In the genomic region with DNA sequence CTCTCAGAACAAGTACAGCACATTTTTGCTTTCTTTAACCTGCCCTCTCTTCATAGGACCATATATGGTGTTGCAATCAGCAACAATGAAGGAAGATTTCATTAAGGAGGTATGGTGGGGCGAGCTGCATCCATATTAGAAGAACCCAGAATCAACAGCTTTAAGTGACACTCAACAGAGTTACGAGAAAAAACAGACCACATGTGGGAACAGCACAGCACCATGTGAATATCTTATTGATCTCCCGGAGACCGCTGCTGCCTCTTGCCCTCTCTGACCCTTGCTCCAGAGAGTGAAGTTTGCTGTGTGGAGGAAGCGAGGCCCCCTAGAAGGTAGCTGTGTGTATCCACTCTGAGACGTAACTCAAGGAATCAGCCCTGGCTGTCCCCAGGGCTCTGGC, we compare ENCODE assay signal across 22 cellular contexts. TPM values are rescaled to one million over a fixed set of nuclear protein-coding genes. Genes with fewer than 3 reads are reported as not detected.
DNase-seq lines count a peak whose midpoint lies in the region; ATAC-seq and TF ChIP-seq lines count a peak whose summit lies in the region.
"Had no signal": no experiment of that assay in that cellular context is flagged by ENCODE, and none has a peak within 500 bp of the region (broad histone marks: within the 10 kb centered on the region; RNA-seq: fewer than 3 reads in every experiment).

No MANE protein-coding gene starts in this region.

- no peak for ATAC-seq in activated CD4-positive, alpha-beta T cell treated with anti-CD3 and anti-CD28 coated beads for 36 hours
- no peak for ATAC-seq in GM21723 (IDR thresholded peaks at IDR 0.05; ENCODE audit: unreplicated experiment)
- no peak for ATAC-seq in activated CD4-positive, CD25-positive, alpha-beta regulatory T cell treated with anti-CD3 and anti-CD28 coated beads, Interleukin-2, amount 50 U/mL, for 24 hours
- ATAC-seq: A549, GM12878 had no signal

- no peaks in the 10 kb centered on the region for H4K20me1 ChIP-seq in BLaER1

- peaks cover 78% of the 10 kb centered on the region for H3K36me3 ChIP-seq in BLaER1
- H3K36me3 ChIP-seq in mesenchymal stem cell (ENCODE audit: control insufficient read depth in 1 of 2, insufficient read depth in 2 of 2, low read depth in 1 of 2, low read length in 2 of 2): peaks cover 43 to 52% of the 10 kb centered on the region in 2 experiments

- no peak for TF ChIP-seq POLR2A in erythroblast (IDR thresholded peaks at IDR 0.05; ENCODE audit: low read length)

- 54% methylated on average over 6 of the region's 6 CpGs for WGBS in mesenchymal stem cell

- peaks cover 7% of the 10 kb centered on the region for H3K4me1 Mint-ChIP-seq in activated CD4-positive, alpha-beta T cell treated with anti-CD3 and anti-CD28 coated beads, Interleukin-2, amount 10 ng/mL, durations not matched to agents 24 days and 14 days
- H3K4me1 Mint-ChIP-seq in activated CD4-positive, alpha-beta T cell treated with anti-CD3 and anti-CD28 coated beads for 36 hours: peaks cover 10% of the 10 kb centered on the region
- H3K4me1 Mint-ChIP-seq: CD4-positive, CD25-positive, alpha-beta regulatory T cell; CD8-positive, alpha-beta memory T cell had no signal

- peak overlapping the region; percentile 69 for H3K4me2 ChIP-seq in BLaER1
- H3K4me2 ChIP-seq in mesenchymal stem cell (ENCODE audit: low read length, poor library complexity, severe bottlenecking): no peak overlapping the region
- H3K4me2 ChIP-seq: A549 had no signal

- H3K79me1 ChIP-seq in mesenchymal stem cell (replicated peaks; ENCODE audit: low read length, poor library complexity, severe bottlenecking): peaks cover 2% of the 10 kb centered on the region

- H3K9ac ChIP-seq in BLaER1 (peak overlapping the region; percentile 42; the same call in 1 of the 2 replicates), mesenchymal stem cell (ENCODE audit: low read length) (no peak overlapping the region)

- H3K4me1 ChIP-seq in BLaER1 (peaks cover 25% of the 10 kb centered on the region), mesenchymal stem cell (ENCODE audit: control insufficient read depth, insufficient read depth, low read depth, low read length) (peaks cover 13% of the 10 kb centered on the region)
- H3K4me1 ChIP-seq: HAP-1 had no signal

- no peak overlapping the region for H2AFZ ChIP-seq in mesenchymal stem cell (ENCODE audit: low read depth, low read length)

- CTCF ChIA-PET in activated CD4-positive, alpha-beta T cell treated with anti-CD3 and anti-CD28 coated beads for 36 hours (lab: Charles Lee): interaction anchor here (1.1 kb wide), 1 partner anchor 240 kb away, joined by 3 read pairs; no protein-coding TSS in a partner anchor

- DNase-seq in activated CD4-positive, alpha-beta T cell treated with anti-CD3 and anti-CD28 coated beads, Interleukin-2, amount 10 ng/mL, durations not matched to agents 24 days and 14 days: no peak
- DNase-seq in activated CD4-positive, alpha-beta T cell treated with anti-CD3 and anti-CD28 coated beads for 36 hours: no peak
- DNase-seq in SK-N-DZ (ENCODE audit: low spot score) (peak; percentile 85), mesenchymal stem cell (no peak), erythroblast (lab: John Stamatoyannopoulos, UW) (no peak)
- DNase-seq: C1 segment of cervical spinal cord; CD4-positive, CD25-positive, alpha-beta regulatory T cell; CD8-positive, alpha-beta memory T cell; COR-L47; DMS 273 treated with DMSO at 0.1 percent for 48 hours; DMS53; DND-41; EL had no signal

- H3K9me3 Mint-ChIP-seq in activated CD4-positive, alpha-beta T cell treated with anti-CD3 and anti-CD28 coated beads, Interleukin-2, amount 10 ng/mL, durations not matched to agents 24 days and 14 days: no peaks in the 10 kb centered on the region
- no peaks in the 10 kb centered on the region for H3K9me3 Mint-ChIP-seq in activated CD4-positive, alpha-beta T cell treated with anti-CD3 and anti-CD28 coated beads for 36 hours (ENCODE audit: low read depth)
- H3K9me3 Mint-ChIP-seq: CD4-positive, CD25-positive, alpha-beta regulatory T cell; CD8-positive, alpha-beta memory T cell had no signal

- no peak overlapping the region for H3K18ac ChIP-seq in mesenchymal stem cell (ENCODE audit: low read depth in 1 of 2, low read length in 2 of 2)

- no peaks in the 10 kb centered on the region for H3K27me3 Mint-ChIP-seq in activated CD4-positive, alpha-beta T cell treated with anti-CD3 and anti-CD28 coated beads, Interleukin-2, amount 10 ng/mL, durations not matched to agents 24 days and 14 days
- H3K27me3 Mint-ChIP-seq in activated CD4-positive, alpha-beta T cell treated with anti-CD3 and anti-CD28 coated beads for 36 hours: no peaks in the 10 kb centered on the region
- H3K27me3 Mint-ChIP-seq: CD4-positive, CD25-positive, alpha-beta regulatory T cell; CD8-positive, alpha-beta memory T cell had no signal

- no peak overlapping the region for H2BK12ac ChIP-seq in mesenchymal stem cell (ENCODE audit: low read length in 2 of 2)

- H3K9me3 ChIP-seq in BLaER1: no peaks in the 10 kb centered on the region
- no peaks in the 10 kb centered on the region for H3K9me3 ChIP-seq in mesenchymal stem cell (ENCODE audit: control insufficient read depth, low read length)
- H3K9me3 ChIP-seq: A549, HAP-1 had no signal

- H3K4me3 ChIP-seq in BLaER1: no peak overlapping the region
- H3K4me3 ChIP-seq in mesenchymal stem cell (ENCODE audit: insufficient read depth in 1 of 2, low read depth in 1 of 2, low read length in 2 of 2): no peak overlapping the region
- H3K4me3 ChIP-seq: A549, GM12878, HAP-1 had no signal

- peak overlapping the region; percentile 8 for H2BK15ac ChIP-seq in mesenchymal stem cell (ENCODE audit: low read depth, poor library complexity, severe bottlenecking)

- no peak overlapping the region for H2BK120ac ChIP-seq in mesenchymal stem cell (ENCODE audit: low read depth, low read length)

- H3K27ac ChIP-seq in BLaER1: peak overlapping the region; percentile 15; the same call in 1 of the 2 replicates
- no peak overlapping the region for H3K27ac ChIP-seq in mesenchymal stem cell (ENCODE audit: low read length, poor library complexity, severe bottlenecking)
- H3K27ac ChIP-seq: 22Rv1, A549 had no signal

- H4K8ac ChIP-seq in mesenchymal stem cell (ENCODE audit: low read length): no peak overlapping the region

- no peak overlapping the region for H3K23ac ChIP-seq in mesenchymal stem cell (ENCODE audit: low read length in 2 of 2)

- no peak overlapping the region for H2BK5ac ChIP-seq in mesenchymal stem cell (ENCODE audit: low read depth, low read length, poor library complexity, severe bottlenecking)

- no peak overlapping the region for H3K4me3 Mint-ChIP-seq in activated CD4-positive, alpha-beta T cell treated with anti-CD3 and anti-CD28 coated beads, Interleukin-2, amount 10 ng/mL, durations not matched to agents 24 days and 14 days
- no peak overlapping the region for H3K4me3 Mint-ChIP-seq in activated CD4-positive, alpha-beta T cell treated with anti-CD3 and anti-CD28 coated beads for 36 hours
- H3K4me3 Mint-ChIP-seq: CD4-positive, CD25-positive, alpha-beta regulatory T cell; CD8-positive, alpha-beta memory T cell had no signal

- peaks cover 32% of the 10 kb centered on the region for H3K36me3 Mint-ChIP-seq in activated CD4-positive, alpha-beta T cell treated with anti-CD3 and anti-CD28 coated beads, Interleukin-2, amount 10 ng/mL, durations not matched to agents 24 days and 14 days (ENCODE audit: low read depth)
- peaks cover 21% of the 10 kb centered on the region for H3K36me3 Mint-ChIP-seq in activated CD4-positive, alpha-beta T cell treated with anti-CD3 and anti-CD28 coated beads for 36 hours (ENCODE audit: low read depth)

- intact Hi-C loops in activated CD4-positive, alpha-beta T cell treated with anti-CD3 and anti-CD28 coated beads, Interleukin-2, amount 10 ng/mL, durations not matched to agents 24 days and 14 days (cut with micrococcal nuclease): loop anchor here (5.0 kb wide), 2 partner anchors 198 to 248 kb away; no protein-coding TSS in a partner anchor
- intact Hi-C loops in activated CD4-positive, alpha-beta T cell treated with anti-CD3 and anti-CD28 coated beads for 36 hours (cut with DNase I, micrococcal nuclease): no loop called here

- H3K27me3 ChIP-seq in BLaER1 (no peaks in the 10 kb centered on the region), mesenchymal stem cell (ENCODE audit: control insufficient read depth in 1 of 2, insufficient read depth in 1 of 2, low read length in 2 of 2) (no peaks in the 10 kb centered on the region)

- POLR2A ChIA-PET in activated CD4-positive, alpha-beta T cell treated with anti-CD3 and anti-CD28 coated beads for 36 hours (lab: Charles Lee): interaction anchor here (1.0 kb wide), 1 partner anchor 23 kb away, joined by 3 read pairs; no protein-coding TSS in a partner anchor

- H4K91ac ChIP-seq in mesenchymal stem cell (ENCODE audit: low read length): no peak overlapping the region

- H3K27ac Mint-ChIP-seq in activated CD4-positive, alpha-beta T cell treated with anti-CD3 and anti-CD28 coated beads, Interleukin-2, amount 10 ng/mL, durations not matched to agents 24 days and 14 days: peak overlapping the region; percentile 10
- H3K27ac Mint-ChIP-seq in activated CD4-positive, alpha-beta T cell treated with anti-CD3 and anti-CD28 coated beads for 36 hours: no peak overlapping the region

- no peak overlapping the region for H3K14ac ChIP-seq in mesenchymal stem cell (ENCODE audit: low read length in 2 of 2)

- no peak overlapping the region for H3K4ac ChIP-seq in mesenchymal stem cell (ENCODE audit: low read depth in 1 of 2, low read length in 2 of 2)

- peak overlapping the region; percentile 18 for H2AK5ac ChIP-seq in mesenchymal stem cell (ENCODE audit: low read length, severe bottlenecking)

RNA-seq across cellular contexts. Expression of a gene that starts 12.9 kb away (rescaled TPM):
- 0.09 TPM in 1 of 2 replicates, not detected in the other for total RNA-seq in activated CD4-positive, alpha-beta T cell treated with anti-CD3 and anti-CD28 coated beads, Interleukin-2, amount 10 ng/mL, durations not matched to agents 24 days and 14 days
- under 1 TPM in 1 of 2 experiments, not detected in 1; 0.09 TPM for total RNA-seq in activated CD4-positive, alpha-beta T cell treated with anti-CD3 and anti-CD28 coated beads for 36 hours
- 5.1 and 5.3 TPM in 2 replicates for polyA plus RNA-seq in SK-N-DZ (2014; cell fraction: cytosol; rRNA removed)
- 0.23 and 0.59 TPM in 2 replicates for polyA plus RNA-seq in SK-N-DZ (2014; cell fraction: nucleus; rRNA removed)
- polyA plus RNA-seq in mesenchymal stem cell (2013, experiment 1 of 2): 4.8 TPM
- polyA plus RNA-seq in mesenchymal stem cell (2013, experiment 2 of 2): 4.9 TPM
- total RNA-seq: CD4-positive, CD25-positive, alpha-beta regulatory T cell; G401; H4 had no signal
- polyA plus RNA-seq: CD4-positive, CD25-positive, alpha-beta regulatory T cell; CD8-positive, alpha-beta memory T cell had no signal

RNA-seq across cellular contexts. Expression of a gene that starts 37.9 kb away (rescaled TPM):
- total RNA-seq in activated CD4-positive, alpha-beta T cell treated with anti-CD3 and anti-CD28 coated beads, Interleukin-2, amount 10 ng/mL, durations not matched to agents 24 days and 14 days: 31.7 and 33.8 TPM in 2 replicates
- total RNA-seq in activated CD4-positive, alpha-beta T cell treated with anti-CD3 and anti-CD28 coated beads for 36 hours: 10 to 100 TPM; 23.8 to 32.5 TPM
- polyA plus RNA-seq in SK-N-DZ (2014; cell fraction: cytosol; rRNA removed): 34.1 and 34.9 TPM in 2 replicates
- 24.1 and 27.3 TPM in 2 replicates for polyA plus RNA-seq in SK-N-DZ (2014; cell fraction: nucleus; rRNA removed)
- 41.7 TPM for polyA plus RNA-seq in mesenchymal stem cell (2013, experiment 1 of 2)
- polyA plus RNA-seq in mesenchymal stem cell (2013, experiment 2 of 2): 41.4 TPM

RNA-seq across cellular contexts. Expression of a gene that starts 43.4 kb away (rescaled TPM):
- not detected in 2 replicates for total RNA-seq in activated CD4-positive, alpha-beta T cell treated with anti-CD3 and anti-CD28 coated beads, Interleukin-2, amount 10 ng/mL, durations not matched to agents 24 days and 14 days
- not detected for total RNA-seq in activated CD4-positive, alpha-beta T cell treated with anti-CD3 and anti-CD28 coated beads for 36 hours
- not detected in 2 replicates for polyA plus RNA-seq in SK-N-DZ (2014; cell fraction: cytosol; rRNA removed)
- polyA plus RNA-seq in SK-N-DZ (2014; cell fraction: nucleus; rRNA removed): not detected in 2 replicates
- polyA plus RNA-seq in mesenchymal stem cell (2013, experiment 1 of 2): not detected
- not detected for polyA plus RNA-seq in mesenchymal stem cell (2013, experiment 2 of 2)
- total RNA-seq: CD4-positive, CD25-positive, alpha-beta regulatory T cell; CD8-positive, alpha-beta memory T cell; G401; H4 had no signal
- polyA plus RNA-seq: A549; CD4-positive, CD25-positive, alpha-beta regulatory T cell; CD8-positive, alpha-beta memory T cell; GM12878 had no signal

RNA-seq across cellular contexts. Expression of a gene that starts 52.1 kb away (rescaled TPM):
- total RNA-seq in activated CD4-positive, alpha-beta T cell treated with anti-CD3 and anti-CD28 coated beads, Interleukin-2, amount 10 ng/mL, durations not matched to agents 24 days and 14 days: 47.5 and 50.7 TPM in 2 replicates
- 10 to 100 TPM; 50.7 to 60.2 TPM for total RNA-seq in activated CD4-positive, alpha-beta T cell treated with anti-CD3 and anti-CD28 coated beads for 36 hours
- 22.1 and 27.9 TPM in 2 replicates for polyA plus RNA-seq in SK-N-DZ (2014; cell fraction: cytosol; rRNA removed)
- polyA plus RNA-seq in SK-N-DZ (2014; cell fraction: nucleus; rRNA removed): 22.1 and 34.6 TPM in 2 replicates
- polyA plus RNA-seq in mesenchymal stem cell (2013, experiment 1 of 2): 18.3 TPM
- 16.2 TPM for polyA plus RNA-seq in mesenchymal stem cell (2013, experiment 2 of 2)
